In the genomic region with DNA sequence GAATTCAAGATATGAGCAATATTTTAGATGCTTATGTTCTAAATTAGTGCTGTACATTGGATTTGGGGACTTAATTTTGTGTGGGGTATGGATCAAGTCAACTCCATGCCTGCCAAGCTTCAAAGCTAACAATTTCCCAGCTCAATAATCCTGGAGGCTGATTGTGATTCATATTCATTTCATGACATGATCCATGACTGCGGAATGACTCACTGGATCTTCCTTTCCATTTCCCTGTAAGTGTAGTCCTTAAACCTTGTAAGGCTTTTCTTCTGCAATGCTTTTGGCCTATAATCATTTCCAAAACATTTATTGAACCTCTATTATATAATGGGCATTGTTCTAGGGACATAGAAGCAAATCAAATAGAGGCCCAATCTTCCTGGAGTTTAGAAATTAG, we compare ENCODE assay signal across 14 cellular contexts. TPM values are rescaled to one million over a fixed set of nuclear protein-coding genes. Genes with fewer than 3 reads are reported as not detected.
DNase-seq lines count a peak whose midpoint lies in the region; ATAC-seq, FAIRE-seq and TF ChIP-seq lines count a peak whose summit lies in the region.
"Had no signal": no experiment of that assay in that cellular context is flagged by ENCODE, and none has a peak within 500 bp of the region (broad histone marks: within the 10 kb centered on the region; RNA-seq: fewer than 3 reads in every experiment).

No MANE protein-coding gene starts in this region.

- H3K23ac ChIP-seq in mesenchymal stem cell (ENCODE audit: low read length in 2 of 2): no peak overlapping the region

- FAIRE-seq in GM19239 (lab: Jason Lieb, UNC): no peak

- H2BK15ac ChIP-seq in mesenchymal stem cell (ENCODE audit: low read depth, poor library complexity, severe bottlenecking): no peak overlapping the region

- no peak overlapping the region for H4K91ac ChIP-seq in mesenchymal stem cell (ENCODE audit: low read length)

- H3K4me2 ChIP-seq in mesenchymal stem cell (ENCODE audit: low read length, poor library complexity, severe bottlenecking): no peak overlapping the region

- no peak overlapping the region for H4K8ac ChIP-seq in mesenchymal stem cell (ENCODE audit: low read length)

- H3K18ac ChIP-seq in mesenchymal stem cell (ENCODE audit: low read depth in 1 of 2, low read length in 2 of 2): no peak overlapping the region

- H3K36me3 ChIP-seq in mesenchymal stem cell (ENCODE audit: control insufficient read depth in 1 of 2, insufficient read depth in 2 of 2, low read depth in 1 of 2, low read length in 2 of 2): no peaks in the 10 kb centered on the region
- H3K36me3 ChIP-seq: upper lobe of left lung had no signal

- H2BK120ac ChIP-seq in mesenchymal stem cell (ENCODE audit: low read depth, low read length): no peak overlapping the region

- H3K9me3 ChIP-seq in mesenchymal stem cell (ENCODE audit: control insufficient read depth, low read length): peaks cover 7% of the 10 kb centered on the region
- H3K9me3 ChIP-seq: upper lobe of left lung had no signal

- H3K4me1 ChIP-seq in mesenchymal stem cell (ENCODE audit: control insufficient read depth, insufficient read depth, low read depth, low read length): peaks cover 6% of the 10 kb centered on the region
- H3K4me1 ChIP-seq: upper lobe of left lung had no signal

- no peak overlapping the region for H3K14ac ChIP-seq in mesenchymal stem cell (ENCODE audit: low read length in 2 of 2)

- 69% methylated on average over 1 of the region's 1 CpG for WGBS in mesenchymal stem cell

- H3K4me3 ChIP-seq in choroid plexus epithelial cell (ENCODE audit: low read depth, low read length) (no peak overlapping the region), mesenchymal stem cell (ENCODE audit: insufficient read depth in 1 of 2, low read depth in 1 of 2, low read length in 2 of 2) (no peak overlapping the region)
- H3K4me3 ChIP-seq: upper lobe of left lung had no signal

- H3K79me1 ChIP-seq in mesenchymal stem cell (replicated peaks; ENCODE audit: low read length, poor library complexity, severe bottlenecking): no peaks in the 10 kb centered on the region

- no peak for ATAC-seq in GM18873 (IDR thresholded peaks at IDR 0.05; ENCODE audit: low FRiP score, unreplicated experiment)
- ATAC-seq: sciatic nerve had no signal

- no peak overlapping the region for H3K27ac ChIP-seq in mesenchymal stem cell (ENCODE audit: low read length, poor library complexity, severe bottlenecking)
- H3K27ac ChIP-seq: upper lobe of left lung had no signal

- no peak overlapping the region for H2BK12ac ChIP-seq in mesenchymal stem cell (ENCODE audit: low read length in 2 of 2)

- H2AK5ac ChIP-seq in mesenchymal stem cell (ENCODE audit: low read length, severe bottlenecking): no peak overlapping the region

- H3K4ac ChIP-seq in mesenchymal stem cell (ENCODE audit: low read depth in 1 of 2, low read length in 2 of 2): no peak overlapping the region

- H3K27me3 ChIP-seq in mesenchymal stem cell (ENCODE audit: control insufficient read depth in 1 of 2, insufficient read depth in 1 of 2, low read length in 2 of 2): no peaks in the 10 kb centered on the region
- H3K27me3 ChIP-seq: upper lobe of left lung had no signal

- DNase-seq in AG20443 (ENCODE audit: low spot score) (peak; percentile 82), M059J (ENCODE audit: low read depth) (peak; percentile 92), choroid plexus epithelial cell (ENCODE audit: low read depth) (peak; percentile 87), mesenchymal stem cell (peak; percentile 80), GM19239 (ENCODE audit: insufficient read length, low spot score) (no peak), UCSD-AML1 (lab: John Stamatoyannopoulos, UW; ENCODE audit: unreplicated experiment) (no peak)
- DNase-seq in activated naive CD4-positive, alpha-beta T cell treated with anti-CD3 and anti-CD28 coated beads, Interleukin-2, amount 50 U/mL, for 16 hours: no peak
- DNase-seq: CD4-positive, alpha-beta memory T cell; MM.1S; NCI-H446; upper lobe of left lung had no signal

- TF ChIP-seq CTCF in choroid plexus epithelial cell (conservative IDR thresholded peaks at IDR 0.05; ENCODE audit: low read depth, low read length): no peak

- H2BK5ac ChIP-seq in mesenchymal stem cell (ENCODE audit: low read depth, low read length, poor library complexity, severe bottlenecking): no peak overlapping the region

- H2AFZ ChIP-seq in mesenchymal stem cell (ENCODE audit: low read depth, low read length): no peak overlapping the region

- H3K9ac ChIP-seq in mesenchymal stem cell (ENCODE audit: low read length): peak overlapping the region; percentile 30

RNA-seq across cellular contexts. Expression of a gene that starts 44.8 kb away (rescaled TPM):
- 44.5 and 76.7 TPM in 2 replicates for total RNA-seq in M059J (2014; rRNA removed; shearing (Covaris generic))
- polyA plus RNA-seq in mesenchymal stem cell (2013, experiment 1 of 2): 252 TPM
- polyA plus RNA-seq in mesenchymal stem cell (2013, experiment 2 of 2): 259 TPM
- total RNA-seq: activated T-helper 1 cell treated with anti-CD3 and anti-CD28 coated beads, Interleukin-12 subunit alpha, Interleukin-12 subunit beta, Interleukin-2, Interleukin-4 antibody, amounts not matched to agents 30 ng/mL and 10 ng/mL and 1 ng/mL, durations not matched to agents 14 hours and 24 hours and 36 hours; CD4-positive, alpha-beta memory T cell had no signal
- polyA plus RNA-seq: CD4-positive, alpha-beta memory T cell had no signal

Comparison
In these comparisons a context has a peak if more than half of its experiments do, and no peak if none do; other contexts are left out.
1. DNase-seq: peak in AG20443 (single experiment), M059J (single experiment), choroid plexus epithelial cell (single experiment) and mesenchymal stem cell (single experiment); none in GM19239 (single experiment), UCSD-AML1 (single experiment) and activated naive CD4-positive, alpha-beta T cell treated with anti-CD3 and anti-CD28 coated beads, Interleukin-2, amount 50 U/mL, for 16 hours (single experiment).